Comparison of ENCODE assay signal across 21 cellular contexts in the genomic region with DNA sequence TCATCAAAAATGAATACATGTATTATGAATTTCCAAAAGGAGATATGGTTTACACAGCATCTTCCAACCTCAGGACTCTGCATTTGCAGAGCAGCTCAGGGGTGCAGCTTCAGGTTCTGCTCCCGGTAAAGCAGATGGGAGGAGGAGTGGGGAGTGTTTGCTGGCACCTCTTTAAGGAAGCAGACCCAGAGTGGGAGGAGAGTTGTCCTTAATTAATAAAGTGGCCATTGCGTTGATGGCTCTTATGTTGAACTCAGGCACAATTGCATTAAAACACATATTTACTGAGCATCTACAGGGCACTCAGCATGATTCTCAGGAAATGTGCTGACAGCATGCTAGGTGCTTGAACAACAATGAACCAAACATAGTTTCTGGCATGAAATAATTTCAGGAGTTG.
"Had no signal": no experiment of that assay in that cellular context is flagged by ENCODE, and none has a peak within 500 bp of the region (broad histone marks: within the 10 kb centered on the region; RNA-seq: fewer than 3 reads in every experiment).

No MANE protein-coding gene starts in this region.

- DNase-seq: esophagus squamous epithelium; foreskin fibroblast; glutamatergic neuron; kidney; left cardiac atrium; left ventricle myocardium superior; mammary epithelial cell; naive thymus-derived CD4-positive, alpha-beta T cell; posterior cingulate gyrus; spleen; stimulated activated CD4-positive, alpha-beta T cell treated with anti-CD3 and anti-CD28 coated beads, Interleukin-15, amount 100 ng/mL, for 24 hours; stimulated activated CD4-positive, alpha-beta T cell treated with anti-CD3 and anti-CD28 coated beads, Interleukin-1b, Interleukin-23, amount 100 ng/mL, for 48 hours; stimulated activated CD4-positive, alpha-beta T cell treated with anti-CD3 and anti-CD28 coated beads, Interleukin-4, amount 100 ng/mL, for 24 hours; testis had no signal

- H3K27me3 Mint-ChIP-seq: dendritic cell treated with granulocyte-macrophage colony-stimulating factor and Interleukin-4, amounts not matched to agents 40 ng/mL and 50 ng/mL, for 4 days; naive thymus-derived CD4-positive, alpha-beta T cell; stimulated activated memory B cell treated with anti-CD40 and anti-IgM and Interleukin-4, amounts not matched to agents 10 μg/mL and 1 μg/mL and 100 μg/mL, for 72 hours had no signal

- H3K9me3 Mint-ChIP-seq: dendritic cell treated with granulocyte-macrophage colony-stimulating factor and Interleukin-4, amounts not matched to agents 40 ng/mL and 50 ng/mL, for 4 days; neural crest cell; stimulated activated memory B cell treated with anti-CD40 and anti-IgM and Interleukin-4, amounts not matched to agents 10 μg/mL and 1 μg/mL and 100 μg/mL, for 72 hours had no signal

- H3K4me3 Mint-ChIP-seq: dendritic cell treated with granulocyte-macrophage colony-stimulating factor and Interleukin-4, amounts not matched to agents 40 ng/mL and 50 ng/mL, for 4 days; naive thymus-derived CD4-positive, alpha-beta T cell; neural crest cell; stimulated activated memory B cell treated with anti-CD40 and anti-IgM and Interleukin-4, amounts not matched to agents 10 μg/mL and 1 μg/mL and 100 μg/mL, for 72 hours; stimulated activated naive CD8-positive, alpha-beta T cell treated with anti-CD3 and anti-CD28 coated beads, Interleukin-15, Interleukin-2, amounts not matched to agents 100 ng/mL and 50 ng/mL, for 24 hours had no signal

- H3K4me1 Mint-ChIP-seq: naive thymus-derived CD4-positive, alpha-beta T cell; stimulated activated memory B cell treated with anti-CD40 and anti-IgM and Interleukin-4, amounts not matched to agents 10 μg/mL and 1 μg/mL and 100 μg/mL, for 72 hours had no signal

- H3K27ac Mint-ChIP-seq: dendritic cell treated with granulocyte-macrophage colony-stimulating factor and Interleukin-4, amounts not matched to agents 40 ng/mL and 50 ng/mL, for 4 days; naive thymus-derived CD4-positive, alpha-beta T cell; stimulated activated memory B cell treated with anti-CD40 and anti-IgM and Interleukin-4, amounts not matched to agents 10 μg/mL and 1 μg/mL and 100 μg/mL, for 72 hours; stimulated activated naive CD8-positive, alpha-beta T cell treated with anti-CD3 and anti-CD28 coated beads, Interleukin-15, Interleukin-2, amounts not matched to agents 100 ng/mL and 50 ng/mL, for 24 hours had no signal

- H3K27ac ChIP-seq: esophagus squamous epithelium, gastroesophageal sphincter, spleen, testis, tibial nerve had no signal

- H3K36me3 Mint-ChIP-seq: naive thymus-derived CD4-positive, alpha-beta T cell; stimulated activated memory B cell treated with anti-CD40 and anti-IgM and Interleukin-4, amounts not matched to agents 10 μg/mL and 1 μg/mL and 100 μg/mL, for 72 hours had no signal

- ATAC-seq: gastroesophageal sphincter; left cardiac atrium; left ventricle myocardium superior; naive thymus-derived CD4-positive, alpha-beta T cell; sciatic nerve; stimulated activated memory B cell treated with anti-CD40 and anti-IgM and Interleukin-4, amounts not matched to agents 10 μg/mL and 1 μg/mL and 100 μg/mL, for 72 hours had no signal
